In genomic region chr1:228139406-228139930, GRCh38 we compare ENCODE assay signal across 8 cellular contexts. TPM values are rescaled to one million over a fixed set of nuclear protein-coding genes. Genes with fewer than 3 reads are reported as not detected.
DNase-seq lines count a peak whose midpoint lies in the region; ATAC-seq and TF ChIP-seq lines count a peak whose summit lies in the region.

No MANE protein-coding gene starts in this region.

- H3K4me3 ChIP-seq in BJ (ENCODE audit: low read depth, low read length) (peak overlapping the region; percentile 98), MG63 (peak overlapping the region; percentile 74)

- CTCF ChIA-PET in BJ (lab: Yijun Ruan, JAX) = interaction anchor here (1.6 kb wide), 1 partner anchor 9 kb away, joined by 5 read pairs; no protein-coding TSS in a partner anchor

- no peak for TF ChIP-seq CTCF in BJ (IDR thresholded peaks at IDR 0.05; ENCODE audit: insufficient read depth, low read depth, low read length)
- TF ChIP-seq CTCF in nephron (IDR thresholded peaks at IDR 0.05; ENCODE audit: unreplicated experiment in 3 of 3) = no peak

- no peak for ATAC-seq in HG02678 (IDR thresholded peaks at IDR 0.05; ENCODE audit: unreplicated experiment)
- no peak for ATAC-seq in GM18867 (IDR thresholded peaks at IDR 0.05; ENCODE audit: unreplicated experiment)

- intact Hi-C loops in dendritic cell treated with granulocyte-macrophage colony-stimulating factor and Interleukin-4, amounts not matched to agents 40 ng/mL and 50 ng/mL, for 4 days (cut with micrococcal nuclease) = loop anchor here (1.0 to 10.0 kb wide), 2 partner anchors 30 to 345 kb away; partner anchors contain the start of genes MRPL55 and RNF187

- peak overlapping the region; percentile 87 for H3K27ac Mint-ChIP-seq in dendritic cell treated with granulocyte-macrophage colony-stimulating factor and Interleukin-4, amounts not matched to agents 40 ng/mL and 50 ng/mL, for 4 days
- peak overlapping the region; percentile 82 to 93 (median 93) for H3K27ac Mint-ChIP-seq in nephron

- no peaks in the 10 kb centered on the region for H3K9me3 Mint-ChIP-seq in dendritic cell treated with granulocyte-macrophage colony-stimulating factor and Interleukin-4, amounts not matched to agents 40 ng/mL and 50 ng/mL, for 4 days
- H3K9me3 Mint-ChIP-seq in nephron = no peaks in the 10 kb centered on the region

- no peaks in the 10 kb centered on the region for H3K27me3 Mint-ChIP-seq in dendritic cell treated with granulocyte-macrophage colony-stimulating factor and Interleukin-4, amounts not matched to agents 40 ng/mL and 50 ng/mL, for 4 days
- H3K27me3 Mint-ChIP-seq in nephron (ENCODE audit: low read depth) = peaks cover 31% of the 10 kb centered on the region

- peak overlapping the region; percentile 82 for H3K4me3 Mint-ChIP-seq in dendritic cell treated with granulocyte-macrophage colony-stimulating factor and Interleukin-4, amounts not matched to agents 40 ng/mL and 50 ng/mL, for 4 days
- peak overlapping the region; percentile 89 to 94 (median 91) for H3K4me3 Mint-ChIP-seq in nephron

- DNase-seq in BJ (ENCODE audit: low read depth) (no peak), MG63 (no peak), DMS53 treated with DMSO at 0.1 percent for 48 hours (lab: John Stamatoyannopoulos, UW; ENCODE audit: unreplicated experiment) (no peak), glomerular visceral epithelial cell (ENCODE audit: extremely low spot score) (no peak)

- POLR2A ChIA-PET in BJ (lab: Charles Lee) = no interaction called here

- peaks cover 49% of the 10 kb centered on the region for H3K36me3 Mint-ChIP-seq in dendritic cell treated with granulocyte-macrophage colony-stimulating factor and Interleukin-4, amounts not matched to agents 40 ng/mL and 50 ng/mL, for 4 days (ENCODE audit: low read depth)
- no peaks in the 10 kb centered on the region for H3K36me3 Mint-ChIP-seq in nephron (ENCODE audit: low read depth)

- peaks cover 8% of the 10 kb centered on the region for H3K27me3 ChIP-seq in BJ (ENCODE audit: control insufficient read depth, insufficient read depth, low read length)
- peaks cover 15% of the 10 kb centered on the region; the same call in 1 of the 2 replicates for H3K27me3 ChIP-seq in MG63

- no peaks in the 10 kb centered on the region for H3K9me3 ChIP-seq in MG63

- H3K36me3 ChIP-seq in BJ (ENCODE audit: control insufficient read depth, insufficient read depth, low read length) (peaks cover 8% of the 10 kb centered on the region), MG63 (peaks cover 29% of the 10 kb centered on the region)

- peaks cover 41% of the 10 kb centered on the region for H3K4me1 Mint-ChIP-seq in dendritic cell treated with granulocyte-macrophage colony-stimulating factor and Interleukin-4, amounts not matched to agents 40 ng/mL and 50 ng/mL, for 4 days (ENCODE audit: low read depth)
- H3K4me1 Mint-ChIP-seq in nephron = peaks cover 24% of the 10 kb centered on the region

RNA-seq across cellular contexts. Expression of gene GUK1, which starts 0.6 kb away (rescaled TPM):
- 282 and 373 TPM in 2 replicates for polyA plus RNA-seq in BJ (2011; rRNA removed)
- polyA minus RNA-seq in BJ (2011; rRNA and poly(A)+ RNA removed) = 58.2 and 86.1 TPM in 2 replicates
- 246 and 425 TPM in 2 replicates for total RNA-seq in MG63 (2014; rRNA removed; shearing (Covaris generic); ENCODE audit: low replicate concordance)

RNA-seq across cellular contexts. Expression of gene GJC2, which starts 10.3 kb away (rescaled TPM):
- 0.77 and 0.92 TPM in 2 replicates for polyA plus RNA-seq in BJ (2011; rRNA removed)
- polyA minus RNA-seq in BJ (2011; rRNA and poly(A)+ RNA removed) = 0.41 and 0.43 TPM in 2 replicates
- 0.20 and 4.8 TPM in 2 replicates for total RNA-seq in MG63 (2014; rRNA removed; shearing (Covaris generic); ENCODE audit: low replicate concordance)

RNA-seq across cellular contexts. Expression of gene IBA57, which starts 26.1 kb away (rescaled TPM):
- 1.2 and 2.8 TPM in 2 replicates for polyA plus RNA-seq in BJ (2011; rRNA removed)
- 1.8 and 2.7 TPM in 2 replicates for polyA minus RNA-seq in BJ (2011; rRNA and poly(A)+ RNA removed)
- 2.0 and 19.4 TPM in 2 replicates for total RNA-seq in MG63 (2014; rRNA removed; shearing (Covaris generic); ENCODE audit: low replicate concordance)

RNA-seq across cellular contexts. Expression of gene MRPL55, which starts 30.4 kb away (rescaled TPM):
- polyA plus RNA-seq in BJ (2011; rRNA removed) = 50.8 and 80.8 TPM in 2 replicates
- polyA minus RNA-seq in BJ (2011; rRNA and poly(A)+ RNA removed) = 13.0 and 25.2 TPM in 2 replicates
- 46.6 and 83.8 TPM in 2 replicates for total RNA-seq in MG63 (2014; rRNA removed; shearing (Covaris generic); ENCODE audit: low replicate concordance)

RNA-seq across cellular contexts. Expression of gene C1orf35, which starts 36.3 kb away (rescaled TPM):
- 4.2 and 6.2 TPM in 2 replicates for polyA plus RNA-seq in BJ (2011; rRNA removed)
- 0.87 and 1.4 TPM in 2 replicates for polyA minus RNA-seq in BJ (2011; rRNA and poly(A)+ RNA removed)
- total RNA-seq in MG63 (2014; rRNA removed; shearing (Covaris generic); ENCODE audit: low replicate concordance) = 38.6 and 39.0 TPM in 2 replicates
